In genomic region chr16:31179153-31179746, GRCh38 we compare ENCODE assay signal across 1 cellular context.
TF ChIP-seq lines count a peak whose summit lies in the region.

No MANE protein-coding gene starts in this region.

TF ChIP-seq in HepG2, 621 proteins besides CTCF, POLR2A, EP300 and RAD21 (continued from another document):
- TF ChIP-seq HMGXB4 (CRISPR knock-in tag; IDR thresholded peaks at IDR 0.05; ENCODE audit: borderline replicate concordance in 1 of 2, low read depth in 1 of 2): no peak
- TF ChIP-seq ZNF574 (CRISPR knock-in tag; IDR thresholded peaks at IDR 0.05): no peak
- TF ChIP-seq SYNCRIP (IDR thresholded peaks at IDR 0.05; ENCODE audit: insufficient read depth, low read depth, low read length): no peak
- TF ChIP-seq ZNF768 (CRISPR knock-in tag; IDR thresholded peaks at IDR 0.05): peak; percentile 99
- no peak for TF ChIP-seq TBX3 (IDR thresholded peaks at IDR 0.05; ENCODE audit: borderline replicate concordance)
- 0 out of 2 replicates have a peak, but pooled peaks have one; percentile 5 for TF ChIP-seq RCOR2 (CRISPR knock-in tag; IDR thresholded peaks at IDR 0.05)
- no peak for TF ChIP-seq KDM5A (IDR thresholded peaks at IDR 0.05; ENCODE audit: borderline replicate concordance, low read length)
- 0 out of 2 replicates have a peak, but pooled peaks have one; percentile 60 for TF ChIP-seq ZNF260 (CRISPR knock-in tag; IDR thresholded peaks at IDR 0.05; ENCODE audit: borderline replicate concordance, low read depth)
- peak; percentile 21; the same call in 1 of the 2 replicates for TF ChIP-seq KDM1A (CRISPR knock-in tag; IDR thresholded peaks at IDR 0.05)
- TF ChIP-seq MEIS1 (CRISPR knock-in tag; IDR thresholded peaks at IDR 0.05; ENCODE audit: borderline replicate concordance): peak; percentile 29; the same call in 1 of the 2 replicates
- peak; percentile 54; the same call in 1 of the 2 replicates for TF ChIP-seq SIN3A (IDR thresholded peaks at IDR 0.05; ENCODE audit: borderline replicate concordance, low read depth, low read length)
- 0 out of 2 replicates have a peak, but pooled peaks have one; percentile 27 for TF ChIP-seq KDM5B (CRISPR knock-in tag; IDR thresholded peaks at IDR 0.05; ENCODE audit: borderline replicate concordance)
- no peak for TF ChIP-seq ZNF878 (CRISPR knock-in tag; IDR thresholded peaks at IDR 0.05)
- TF ChIP-seq MIER2 (CRISPR knock-in tag; IDR thresholded peaks at IDR 0.05): no peak
- TF ChIP-seq XRCC5 (optimal IDR thresholded peaks at IDR 0.05; ENCODE audit: low read length): peak; percentile 8
- TF ChIP-seq TAF15 (IDR thresholded peaks at IDR 0.05; ENCODE audit: low read depth, low read length, poor library complexity, severe bottlenecking): no peak
- 0 out of 2 replicates have a peak, but pooled peaks have one; percentile 15 for TF ChIP-seq ZBTB4 (CRISPR knock-in tag; IDR thresholded peaks at IDR 0.05; ENCODE audit: borderline replicate concordance)
- TF ChIP-seq YY1 (IDR thresholded peaks at IDR 0.05; ENCODE audit: insufficient read depth, insufficient replicate concordance, low read depth, low read length): no peak
- TF ChIP-seq PCBP2 (optimal IDR thresholded peaks at IDR 0.05; ENCODE audit: low read depth, low read length, poor library complexity, severe bottlenecking): no peak
- no peak for TF ChIP-seq ZNF639 (CRISPR knock-in tag; conservative IDR thresholded peaks at IDR 0.05)
- 0 out of 2 replicates have a peak, but pooled peaks have one; percentile 57 for TF ChIP-seq SETDB1 (CRISPR knock-in tag; IDR thresholded peaks at IDR 0.05; ENCODE audit: borderline replicate concordance)
- TF ChIP-seq ZNF3 (CRISPR knock-in tag; IDR thresholded peaks at IDR 0.05): 0 out of 2 replicates have a peak, but pooled peaks have one; percentile 30
- TF ChIP-seq ZNF713 (CRISPR knock-in tag; IDR thresholded peaks at IDR 0.05): no peak
- TF ChIP-seq ZNF83 (CRISPR knock-in tag; IDR thresholded peaks at IDR 0.05; ENCODE audit: borderline replicate concordance): 0 out of 2 replicates have a peak, but pooled peaks have one; percentile 35
